In genomic region chr11:8544807-8545206, GRCh38 we compare ENCODE assay signal across 31 cellular contexts. TPM values are rescaled to one million over a fixed set of nuclear protein-coding genes. Genes with fewer than 3 reads are reported as not detected.
"Had no signal": no experiment of that assay in that cellular context is flagged by ENCODE, and none has a peak within 500 bp of the region (broad histone marks: within the 10 kb centered on the region; RNA-seq: fewer than 3 reads in every experiment).

No MANE protein-coding gene starts in this region.

- H3K27ac Mint-ChIP-seq: T-helper 1 cell treated with Interleukin-12 subunit alpha and Interleukin-12 subunit beta and Interleukin-4 antibody, amounts not matched to agents 30 μg/mL and 1 μg/mL, for 36 hours had no signal

- H3K9me3 Mint-ChIP-seq: T-helper 1 cell treated with Interleukin-12 subunit alpha and Interleukin-12 subunit beta and Interleukin-4 antibody, amounts not matched to agents 30 μg/mL and 1 μg/mL, for 36 hours had no signal

- ATAC-seq: Panc1, Right ventricle myocardium inferior, SK-N-SH treated with all-trans-retinoic acid at 6 μM for 48 hours had no signal

- H3K4me1 ChIP-seq: SJCRH30 had no signal

- DNase-seq: MM.1S, MV-4-11, NCI-H1092, NCI-H1105, NCI-H1417 treated with DMSO at 0.1 percent for 48 hours, NCI-H1436 treated with DMSO at 0.1 percent for 48 hours, NCI-H1694 treated with DMSO at 0.1 percent for 48 hours, NCI-H187 treated with DMSO at 0.1 percent for 48 hours, NCI-H2029, NCI-H2081, NCI-H2107, NCI-H2171, NCI-H2227 treated with DMSO at 0.1 percent for 48 hours, NCI-H345, NCI-H446, NCI-H524 treated with DMSO at 0.1 percent for 48 hours, NCI-H526 treated with DMSO at 0.1 percent for 48 hours, NCI-H774, PC-9, SHP77, SIG-M5, SJCRH30, T-helper 1 cell, T-helper 2 cell had no signal

- H3K4me3 Mint-ChIP-seq: T-helper 1 cell treated with Interleukin-12 subunit alpha and Interleukin-12 subunit beta and Interleukin-4 antibody, amounts not matched to agents 30 μg/mL and 1 μg/mL, for 36 hours had no signal

- H3K36me3 ChIP-seq: SJCRH30 had no signal

- H3K9me3 ChIP-seq: SJCRH30 had no signal

- H3K27ac ChIP-seq: PC-9, RWPE1, SJCRH30, SK-N-MC had no signal

- H3K27me3 ChIP-seq: SJCRH30 had no signal

- H3K4me3 ChIP-seq: PC-9, SJCRH30, SK-N-MC had no signal

RNA-seq across cellular contexts. Expression of gene STK33, which starts 49.2 kb away (rescaled TPM):
- total RNA-seq: SK-MEL-5 had no signal
